ENCODE assay signal across 18 cellular contexts in genomic region chr7:55044791-55045190, GRCh38. TPM values are rescaled to one million over a fixed set of nuclear protein-coding genes. Genes with fewer than 3 reads are reported as not detected.
A peak's percentile ranks its signal among the peaks of the same experiment; 100 is the strongest.
DNase-seq lines count a peak whose midpoint lies in the region; ATAC-seq and TF ChIP-seq lines count a peak whose summit lies in the region.
"Had no signal": no experiment of that assay in that cellular context is flagged by ENCODE, and none has a peak within 500 bp of the region (broad histone marks: within the 10 kb centered on the region; RNA-seq: fewer than 3 reads in every experiment).

No MANE protein-coding gene starts in this region.

- no peak overlapping the region for H3K4me3 Mint-ChIP-seq in nephron
- H3K4me3 Mint-ChIP-seq: activated CD4-positive, alpha-beta T cell treated with anti-CD3 and anti-CD28 coated beads, Interleukin-2, amount 10 ng/mL, durations not matched to agents 24 days and 14 days; naive thymus-derived CD4-positive, alpha-beta T cell had no signal

- ATAC-seq in thoracic aorta (ENCODE audit: insufficient number of reproducible peaks, low FRiP score, low read depth) (no peak), HG02884 (IDR thresholded peaks at IDR 0.05; ENCODE audit: unreplicated experiment) (no peak), HG03039 (IDR thresholded peaks at IDR 0.05; ENCODE audit: unreplicated experiment) (no peak), HG03469 (IDR thresholded peaks at IDR 0.05; ENCODE audit: unreplicated experiment) (no peak)
- ATAC-seq: left lung; naive thymus-derived CD4-positive, alpha-beta T cell; SK-N-SH treated with all-trans-retinoic acid at 6 μM for 48 hours had no signal

- no peaks in the 10 kb centered on the region for H3K36me3 ChIP-seq in thoracic aorta
- H3K36me3 ChIP-seq: left lung had no signal

- H3K27ac Mint-ChIP-seq in nephron, result peak overlapping the region in 2 of 3 experiments; percentile 18 to 50
- H3K27ac Mint-ChIP-seq: activated CD4-positive, alpha-beta T cell treated with anti-CD3 and anti-CD28 coated beads, Interleukin-2, amount 10 ng/mL, durations not matched to agents 24 days and 14 days; naive thymus-derived CD4-positive, alpha-beta T cell had no signal

- no peaks in the 10 kb centered on the region for H3K27me3 ChIP-seq in thoracic aorta (replicated peaks; ENCODE audit: insufficient read depth)
- H3K27me3 ChIP-seq: left lung had no signal

- H3K36me3 Mint-ChIP-seq in nephron (ENCODE audit: low read depth), result no peaks in the 10 kb centered on the region
- H3K36me3 Mint-ChIP-seq: naive thymus-derived CD4-positive, alpha-beta T cell had no signal

- H3K27ac ChIP-seq in coronary artery (peak overlapping the region; percentile 53 to 76), thoracic aorta (peak overlapping the region; percentile 41 to 61)

- H3K4me3 ChIP-seq in LNCaP clone FGC (ENCODE audit: low read depth, low read length) (no peak overlapping the region), coronary artery (no peak overlapping the region), thoracic aorta (no peak overlapping the region)
- H3K4me3 ChIP-seq: left lung had no signal

- H3K9me3 ChIP-seq in thoracic aorta, result no peaks in the 10 kb centered on the region
- H3K9me3 ChIP-seq: left lung had no signal

- no peaks in the 10 kb centered on the region for H3K9me3 Mint-ChIP-seq in nephron
- H3K9me3 Mint-ChIP-seq: activated CD4-positive, alpha-beta T cell treated with anti-CD3 and anti-CD28 coated beads, Interleukin-2, amount 10 ng/mL, durations not matched to agents 24 days and 14 days; naive thymus-derived CD4-positive, alpha-beta T cell had no signal

- no peaks in the 10 kb centered on the region for H3K27me3 Mint-ChIP-seq in nephron (ENCODE audit: low read depth)

- peaks cover 25% of the 10 kb centered on the region for H3K4me1 Mint-ChIP-seq in nephron
- H3K4me1 Mint-ChIP-seq: activated CD4-positive, alpha-beta T cell treated with anti-CD3 and anti-CD28 coated beads, Interleukin-2, amount 10 ng/mL, durations not matched to agents 24 days and 14 days; naive thymus-derived CD4-positive, alpha-beta T cell had no signal

- TF ChIP-seq CTCF in LNCaP clone FGC (IDR thresholded peaks at IDR 0.05; ENCODE audit: control insufficient read depth, extremely low read depth, insufficient read depth) (no peak), coronary artery (IDR thresholded peaks at IDR 0.05) (no peak), nephron (IDR thresholded peaks at IDR 0.05; ENCODE audit: unreplicated experiment in 3 of 3) (no peak), thoracic aorta (IDR thresholded peaks at IDR 0.05) (no peak)

- H3K4me1 ChIP-seq in thoracic aorta (ENCODE audit: control insufficient read depth in 1 of 2, low read depth in 2 of 2), result peaks cover 32 to 34% of the 10 kb centered on the region in 2 donors

- DNase-seq in LNCaP clone FGC (ENCODE audit: low read depth), result peak; percentile 50
- no peak for DNase-seq in coronary artery (ENCODE audit: low spot score)
- no peak for DNase-seq in thoracic aorta (ENCODE audit: low spot score)
- DNase-seq in EL, result no peak
- DNase-seq: activated CD4-positive, alpha-beta T cell treated with anti-CD3 and anti-CD28 coated beads, Interleukin-2, amount 10 ng/mL, durations not matched to agents 24 days and 14 days; activated CD8-positive, alpha-beta memory T cell treated with anti-CD3 and anti-CD28 coated beads, Interleukin-2, amount 50 U/mL, for 48 hours; DMS153; left lung; MV-4-11; naive thymus-derived CD4-positive, alpha-beta T cell; NCI-H2081; NCI-H526; OCI-M1 had no signal

RNA-seq across cellular contexts. Expression of gene EGFR, which starts 26.0 kb away (rescaled TPM):
- total RNA-seq in thoracic aorta, result 10 to 100 TPM; 54.8 to 56.7 TPM
- total RNA-seq: activated CD4-positive, alpha-beta T cell treated with anti-CD3 and anti-CD28 coated beads, Interleukin-2, amount 10 ng/mL, durations not matched to agents 24 days and 14 days had no signal
